In the genomic region with DNA sequence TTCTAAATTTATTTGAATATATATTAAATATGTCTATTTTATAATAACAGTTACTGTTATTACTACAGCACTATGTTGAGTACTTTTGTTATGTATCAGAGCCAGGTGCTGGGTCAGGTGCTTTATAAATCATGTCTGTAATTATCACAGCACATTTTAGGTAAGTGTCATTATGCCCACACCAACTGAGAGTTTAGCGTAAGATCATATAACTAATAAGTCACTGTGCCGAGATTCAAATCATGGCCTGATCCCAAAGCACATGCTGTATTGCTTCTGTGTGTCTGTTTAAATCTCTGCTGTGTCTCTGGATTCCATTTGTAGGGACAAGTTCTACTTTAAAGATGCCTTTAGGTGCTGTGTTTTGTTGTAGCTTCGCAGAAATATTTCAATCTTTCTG, we compare ENCODE assay signal across 10 cellular contexts. TPM values are rescaled to one million over a fixed set of nuclear protein-coding genes. Genes with fewer than 3 reads are reported as not detected.
DNase-seq lines count a peak whose midpoint lies in the region; ATAC-seq and TF ChIP-seq lines count a peak whose summit lies in the region.
"Had no signal": no experiment of that assay in that cellular context is flagged by ENCODE, and none has a peak within 500 bp of the region (broad histone marks: within the 10 kb centered on the region; RNA-seq: fewer than 3 reads in every experiment).

No MANE protein-coding gene starts in this region.

- H3K4me1 ChIP-seq in PC-9 (replicated peaks; ENCODE audit: insufficient read depth) (peaks cover 44% of the 10 kb centered on the region), foreskin keratinocyte (peaks cover 20% of the 10 kb centered on the region), stomach smooth muscle (ENCODE audit: control insufficient read depth, insufficient read depth, low read length) (no peaks in the 10 kb centered on the region), ovary (ENCODE audit: insufficient read depth) (peaks cover 1% of the 10 kb centered on the region)

- H2AFZ ChIP-seq in PC-9, result no peak overlapping the region

- H3K36me3 ChIP-seq in PC-9 (ENCODE audit: low read depth) (no peaks in the 10 kb centered on the region), stomach smooth muscle (ENCODE audit: control insufficient read depth in 2 of 2, insufficient read depth in 2 of 2, low read length in 2 of 2) (no peaks in the 10 kb centered on the region), ovary (no peaks in the 10 kb centered on the region)

- DNase-seq in NCI-H2171 treated with DMSO at 0.1 percent for 48 hours (lab: John Stamatoyannopoulos, UW), result peak; percentile 48
- no peak for DNase-seq in NCI-H2171 (lab: John Stamatoyannopoulos, UW)
- DNase-seq in PC-9, result no peak
- no peak for DNase-seq in foreskin keratinocyte
- no peak for DNase-seq in occipital lobe (lab: John Stamatoyannopoulos, UW)
- no peak for DNase-seq in ovary
- DNase-seq in stimulated activated CD4-positive, alpha-beta T cell treated with anti-CD3 and anti-CD28 coated beads, Interleukin-15, amount 100 ng/mL, for 24 hours, result no peak
- DNase-seq: effector CD8-positive, alpha-beta T cell; NCI-H1048 had no signal

- no peak for TF ChIP-seq POLR2A in ovary (IDR thresholded peaks at IDR 0.05)

- WGBS in ovary, 3 donors, result 78 to 89% (median 85%) methylated on average over 3 of the region's 3 CpGs

- peaks cover 17% of the 10 kb centered on the region for H3F3A ChIP-seq in PC-9 (ENCODE audit: insufficient read depth, low read depth)

- H4K20me1 ChIP-seq in PC-9 (ENCODE audit: insufficient read depth), result no peaks in the 10 kb centered on the region

- POLR2A ChIA-PET in PC-9 (lab: Charles Lee; ENCODE audit: unreplicated experiment), result interaction anchor here (0.6 kb wide), 1 partner anchor 13 kb away, joined by 10 read pairs; no protein-coding TSS in a partner anchor

- H3K27ac ChIP-seq in PC-9, result no peak overlapping the region
- H3K27ac ChIP-seq in foreskin keratinocyte, result peak overlapping the region; percentile 60
- H3K27ac ChIP-seq in stomach smooth muscle (ENCODE audit: low read length), result no peak overlapping the region
- H3K27ac ChIP-seq in ovary, result no peak overlapping the region

- H3K79me2 ChIP-seq in PC-9 (ENCODE audit: low read depth), result peaks cover 67% of the 10 kb centered on the region

- TF ChIP-seq CTCF in PC-9 (conservative IDR thresholded peaks at IDR 0.05) (no peak), foreskin keratinocyte (conservative IDR thresholded peaks at IDR 0.05) (no peak), ovary (IDR thresholded peaks at IDR 0.05) (no peak)

- no peak for TF ChIP-seq EP300 in ovary (IDR thresholded peaks at IDR 0.05)

- intact Hi-C loops in PC-9 (cut with micrococcal nuclease; ENCODE audit: unreplicated experiment), result no loop called here
- intact Hi-C loops in ovary (cut with DNase I), result loop anchor here in 2 of 4 donors (10.0 kb wide), 2 partner anchors 54 to 406 kb away; partner anchors contain the start of gene PSRC1 (in 1 of the 2)

- BruUV-seq in PC-9 (replicated peaks; lab: Mats Ljungman, UMichigan), result no TSS peak

- H3K9me2 ChIP-seq in PC-9 (ENCODE audit: insufficient read depth), result no peaks in the 10 kb centered on the region

- H3K4me2 ChIP-seq in PC-9, result peak overlapping the region; percentile 95

- no peak for ATAC-seq in foreskin keratinocyte

- no peaks in the 10 kb centered on the region for H3K9me3 ChIP-seq in PC-9 (ENCODE audit: insufficient read depth, low read depth)
- H3K9me3 ChIP-seq in stomach smooth muscle (ENCODE audit: control insufficient read depth in 2 of 2, low read length in 2 of 2), result no peaks in the 10 kb centered on the region
- H3K9me3 ChIP-seq in ovary, result no peaks in the 10 kb centered on the region

- CTCF ChIA-PET in PC-9 (lab: Charles Lee), result no interaction called here

- H3K27me3 ChIP-seq in PC-9 (ENCODE audit: insufficient read depth, low read depth), result no peaks in the 10 kb centered on the region
- no peaks in the 10 kb centered on the region for H3K27me3 ChIP-seq in foreskin keratinocyte
- no peaks in the 10 kb centered on the region for H3K27me3 ChIP-seq in stomach smooth muscle (ENCODE audit: control insufficient read depth in 1 of 2, insufficient read depth in 2 of 2, low read length in 2 of 2)
- H3K27me3 ChIP-seq in ovary, result no peaks in the 10 kb centered on the region

- peak overlapping the region; percentile 82; the same call in 1 of the 2 replicates for H3K4me3 ChIP-seq in PC-9
- H3K4me3 ChIP-seq in stomach smooth muscle (ENCODE audit: low read length in 2 of 2), result peak overlapping the region; percentile 26 to 59
- no peak overlapping the region for H3K4me3 ChIP-seq in ovary

- peak overlapping the region in 1 of 2 donors; percentile 7 for H3K9ac ChIP-seq in stomach smooth muscle (ENCODE audit: low read length in 2 of 2)

RNA-seq across cellular contexts. Expression of gene GPSM2, which starts 1.9 kb away (rescaled TPM):
- total RNA-seq in PC-9 (2021) (51.5 and 51.7 TPM in 2 replicates), foreskin keratinocyte (104 and 142 TPM in 2 replicates), occipital lobe (41.0 TPM), ovary (1 to 10 TPM in 4 of 7 donors, under 1 TPM in 3; 0.45 to 2.8 (median 2.0) TPM)
- polyA plus RNA-seq in foreskin keratinocyte (39.4 and 60.7 TPM in 2 replicates), ovary (1 to 10 TPM; 1.0 to 3.0 TPM)

RNA-seq across cellular contexts. Expression of gene AKNAD1, which starts 21.8 kb away (rescaled TPM):
- total RNA-seq in PC-9 (2021) (not detected in 2 replicates), foreskin keratinocyte (0.65 and 1.6 TPM in 2 replicates), occipital lobe (1.7 TPM), ovary (not detected)
- polyA plus RNA-seq in foreskin keratinocyte (0.85 and 1.1 TPM in 2 replicates), ovary (under 1 TPM; 0.08 to 0.20 TPM)

Comparison
In these comparisons a context has a peak if more than half of its experiments do, and no peak if none do; other contexts are left out.
1. RNA of gene GPSM2, which starts 1.9 kb away (total RNA-seq): 104 to 142 TPM in foreskin keratinocyte, 51.5 to 51.7 TPM in PC-9 and 41.0 TPM in occipital lobe (single experiment); 0.45 to 2.8 TPM in ovary; every median in the first group is over 10 times any median in the second.